Comparison of ENCODE assay signal across 1 cellular context in genomic region chr9:95494022-95494415, GRCh38.
TF ChIP-seq lines count a peak whose summit lies in the region.

No MANE protein-coding gene starts in this region.

TF ChIP-seq in HepG2, 621 proteins besides CTCF, POLR2A, EP300 and RAD21 (continued from another document):
- TF ChIP-seq, protein P1, sequence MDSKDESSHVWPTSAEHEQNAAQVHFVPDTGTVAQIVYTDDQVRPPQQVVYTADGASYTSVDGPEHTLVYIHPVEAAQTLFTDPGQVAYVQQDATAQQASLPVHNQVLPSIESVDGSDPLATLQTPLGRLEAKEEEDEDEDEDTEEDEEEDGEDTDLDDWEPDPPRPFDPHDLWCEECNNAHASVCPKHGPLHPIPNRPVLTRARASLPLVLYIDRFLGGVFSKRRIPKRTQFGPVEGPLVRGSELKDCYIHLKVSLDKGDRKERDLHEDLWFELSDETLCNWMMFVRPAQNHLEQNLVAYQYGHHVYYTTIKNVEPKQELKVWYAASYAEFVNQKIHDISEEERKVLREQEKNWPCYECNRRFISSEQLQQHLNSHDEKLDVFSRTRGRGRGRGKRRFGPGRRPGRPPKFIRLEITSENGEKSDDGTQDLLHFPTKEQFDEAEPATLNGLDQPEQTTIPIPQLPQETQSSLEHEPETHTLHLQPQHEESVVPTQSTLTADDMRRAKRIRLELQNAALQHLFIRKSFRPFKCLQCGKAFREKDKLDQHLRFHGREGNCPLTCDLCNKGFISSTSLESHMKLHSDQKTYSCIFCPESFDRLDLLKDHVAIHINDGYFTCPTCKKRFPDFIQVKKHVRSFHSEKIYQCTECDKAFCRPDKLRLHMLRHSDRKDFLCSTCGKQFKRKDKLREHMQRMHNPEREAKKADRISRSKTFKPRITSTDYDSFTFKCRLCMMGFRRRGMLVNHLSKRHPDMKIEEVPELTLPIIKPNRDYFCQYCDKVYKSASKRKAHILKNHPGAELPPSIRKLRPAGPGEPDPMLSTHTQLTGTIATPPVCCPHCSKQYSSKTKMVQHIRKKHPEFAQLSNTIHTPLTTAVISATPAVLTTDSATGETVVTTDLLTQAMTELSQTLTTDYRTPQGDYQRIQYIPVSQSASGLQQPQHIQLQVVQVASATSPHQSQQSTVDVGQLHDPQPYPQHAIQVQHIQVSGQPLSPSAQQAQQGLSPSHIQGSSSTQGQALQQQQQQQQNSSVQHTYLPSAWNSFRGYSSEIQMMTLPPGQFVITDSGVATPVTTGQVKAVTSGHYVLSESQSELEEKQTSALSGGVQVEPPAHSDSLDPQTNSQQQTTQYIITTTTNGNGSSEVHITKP (CRISPR knock-in tag; IDR thresholded peaks at IDR 0.05; ENCODE audit: low read depth) = no peak
- TF ChIP-seq KDM1A (CRISPR knock-in tag; IDR thresholded peaks at IDR 0.05) (no peak), U2AF1 (optimal IDR thresholded peaks at IDR 0.05; ENCODE audit: low read depth, low read length) (no peak)
